Comparison of ENCODE assay signal across 8 cellular contexts in the genomic region with DNA sequence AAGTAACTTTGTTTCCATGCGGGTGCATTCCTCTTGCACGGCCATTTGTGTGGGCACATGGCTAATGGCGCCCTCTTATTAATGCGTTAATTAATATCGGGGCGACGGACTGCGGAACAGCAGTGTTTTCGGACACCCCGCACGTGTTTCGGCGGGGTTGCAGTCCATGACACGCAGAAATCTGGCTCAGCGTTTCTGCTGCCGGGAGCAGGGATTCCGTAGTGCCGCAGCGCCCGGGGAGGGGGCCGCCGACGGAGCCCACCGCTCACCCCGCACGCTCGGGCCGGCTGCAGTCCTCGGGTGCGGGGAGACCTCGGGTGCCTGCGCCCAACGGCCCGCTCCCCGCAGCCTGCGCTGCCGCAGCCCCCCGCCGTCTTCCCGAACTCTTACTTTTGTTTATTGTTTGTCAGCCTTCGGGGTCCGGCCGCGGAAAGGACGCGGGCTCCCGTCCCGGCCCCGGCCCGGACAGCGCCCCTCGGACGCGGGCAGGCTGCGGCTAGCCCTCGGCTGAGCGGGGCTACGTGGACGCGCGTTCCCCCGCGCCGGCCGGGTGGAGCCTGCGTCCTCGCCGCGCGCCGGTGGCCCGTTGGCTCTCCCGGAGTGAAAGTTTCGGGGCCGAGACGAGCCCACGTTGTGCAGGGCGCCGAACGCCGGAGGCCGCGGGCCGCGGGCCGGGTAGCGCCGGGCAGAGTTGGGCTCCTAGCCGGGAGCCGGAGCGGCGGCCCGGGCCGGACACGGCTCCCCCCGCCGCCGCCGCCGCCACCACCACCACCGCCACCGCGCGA. TPM values are rescaled to one million over a fixed set of nuclear protein-coding genes. Genes with fewer than 3 reads are reported as not detected.
DNase-seq lines count a peak whose midpoint lies in the region; ATAC-seq, FAIRE-seq and TF ChIP-seq lines count a peak whose summit lies in the region.

No MANE protein-coding gene starts in this region.

- no peak for TF ChIP-seq RAD21 in GM12878 (IDR thresholded peaks at IDR 0.05; ENCODE audit: insufficient read depth, low read depth, low read length)

- POLR2A ChIA-PET in GM12878 (lab: Charles Lee): no interaction called here

- H2AFZ ChIP-seq in GM12878 (ENCODE audit: control insufficient read depth, low read depth, low read length): no peak overlapping the region

- CTCF ChIA-PET in GM12878 (lab: Yijun Ruan, JAX): no interaction called here

- DNase-seq in ELR (ENCODE audit: low read depth) (peak; percentile 38), Peyer's patch (peak in 2 of 3 donors; percentile 51 to 65), GM12878 (ENCODE audit: low read depth, low spot score) (no peak), sciatic nerve (ENCODE audit: low spot score) (peak; percentile 67), SKM-1 treated with dmso at 0.1 percent for 144 hours (lab: John Stamatoyannopoulos, UW; ENCODE audit: unreplicated experiment) (no peak), OCI-M2 (lab: John Stamatoyannopoulos, UW; ENCODE audit: unreplicated experiment) (no peak)

- H4K20me1 ChIP-seq in GM12878 (ENCODE audit: control insufficient read depth, insufficient read depth): no peaks in the 10 kb centered on the region

- RAD21 ChIA-PET in GM12878 (lab: Charles Lee; ENCODE audit: unreplicated experiment): no interaction called here

- no peak for TF ChIP-seq EP300 in GM12878 (IDR thresholded peaks at IDR 0.05; ENCODE audit: borderline replicate concordance in 1 of 2, control insufficient read depth in 1 of 2, low read depth in 2 of 2, low read length in 2 of 2)

- intact Hi-C loops in GM12878 (cut with micrococcal nuclease; ENCODE audit: unreplicated experiment) (no loop called here), sciatic nerve (cut with DNase I) (no loop called here)

- FAIRE-seq in GM12878 (lab: Jason Lieb, UNC): no peak

- TF ChIP-seq CTCF in Peyer's patch (IDR thresholded peaks at IDR 0.05): no peak
- no peak for TF ChIP-seq CTCF in GM12878 (IDR thresholded peaks at IDR 0.05 in 2 of 3, conservative IDR thresholded peaks at IDR 0.05 in 1 of 3; ENCODE audit: control insufficient read depth in 2 of 3, extremely low read depth in 1 of 3, insufficient read depth in 1 of 3, low read depth in 3 of 3, low read length in 3 of 3)

- H3K9ac ChIP-seq in GM12878 (ENCODE audit: control insufficient read depth, insufficient read depth, low read length) (no peak overlapping the region), iPS-18a (ENCODE audit: low read length) (peak overlapping the region; percentile 46)

- peaks cover 0 to 1% (median 0%) of the 10 kb centered on the region in 3 donors for H3K36me3 ChIP-seq in Peyer's patch
- H3K36me3 ChIP-seq in GM12878 (ENCODE audit: control insufficient read depth in 2 of 2, insufficient read depth in 2 of 2, low read length in 1 of 2): no peaks in the 10 kb centered on the region
- no peaks in the 10 kb centered on the region for H3K36me3 ChIP-seq in iPS-18a (ENCODE audit: control insufficient read depth, low read depth, low read length)

- H3K4me1 ChIP-seq in Peyer's patch (peaks cover 0 to 49% (median 6%) of the 10 kb centered on the region in 4 donors), GM12878 (ENCODE audit: control insufficient read depth, insufficient read depth, low read length) (no peaks in the 10 kb centered on the region), iPS-18a (ENCODE audit: control insufficient read depth, low read depth, low read length) (peaks cover 30% of the 10 kb centered on the region)

- peak overlapping the region; percentile 66 to 96 (median 76) for H3K4me3 ChIP-seq in Peyer's patch
- no peak overlapping the region for H3K4me3 ChIP-seq in GM12878
- H3K4me3 ChIP-seq in iPS-18a (ENCODE audit: low read length): peak overlapping the region; percentile 66

- H3K27ac ChIP-seq in Peyer's patch (peak overlapping the region; percentile 74 to 93 (median 84)), GM12878 (ENCODE audit: control insufficient read depth, insufficient read depth) (no peak overlapping the region), iPS-18a (ENCODE audit: low read length) (no peak overlapping the region)

- 25% methylated on average over 58 of the region's 104 CpGs for WGBS in GM12878 (ENCODE audit: insufficient coverage, insufficient replicate concordance, low lambda C conversion rate, missing lambda C conversion rate)

- H3K27me3 ChIP-seq in Peyer's patch (no peaks in the 10 kb centered on the region), GM12878 (replicated peaks in 1 of 2; ENCODE audit: control insufficient read depth in 2 of 2, insufficient read depth in 2 of 2, low read length in 1 of 2) (peaks cover 2 to 27% of the 10 kb centered on the region in 2 experiments), iPS-18a (ENCODE audit: control insufficient read depth, insufficient read depth, low read length) (peaks cover 79% of the 10 kb centered on the region)

- in situ Hi-C loops in GM12878 (cut with MboI): no loop called here

- TF ChIP-seq POLR2A in Peyer's patch (IDR thresholded peaks at IDR 0.05) (no peak), GM12878 (IDR thresholded peaks at IDR 0.05; ENCODE audit: low read depth, low read length) (no peak)

- no peaks in the 10 kb centered on the region for H3K79me2 ChIP-seq in GM12878 (ENCODE audit: control insufficient read depth, insufficient read depth, low read length)

- SMC1A ChIA-PET in GM12878 (lab: Charles Lee; ENCODE audit: uncharacterized antibody, unreplicated experiment): no interaction called here

- H3K4me2 ChIP-seq in GM12878 (ENCODE audit: control insufficient read depth, insufficient read depth): peak overlapping the region; percentile 30; the same call in 1 of the 2 replicates

- H3K9me3 ChIP-seq in Peyer's patch (no peaks in the 10 kb centered on the region), GM12878 (replicated peaks; ENCODE audit: control insufficient read depth, insufficient read depth, low read length) (no peaks in the 10 kb centered on the region; the same call in 2 of the 3 replicates), iPS-18a (ENCODE audit: control insufficient read depth, low read depth, low read length) (no peaks in the 10 kb centered on the region)

- no TSS peak for BruUV-seq in GM12878 (replicated peaks; lab: Mats Ljungman, UMichigan)

- ATAC-seq in GM12878: no peak
- ATAC-seq in sciatic nerve: no peak
- no peak for ATAC-seq in GM18502 (IDR thresholded peaks at IDR 0.05; ENCODE audit: poor library complexity, unreplicated experiment)

TF ChIP-seq in GM12878, 131 proteins besides CTCF, POLR2A, EP300 and RAD21:
- TF ChIP-seq, protein P1, sequence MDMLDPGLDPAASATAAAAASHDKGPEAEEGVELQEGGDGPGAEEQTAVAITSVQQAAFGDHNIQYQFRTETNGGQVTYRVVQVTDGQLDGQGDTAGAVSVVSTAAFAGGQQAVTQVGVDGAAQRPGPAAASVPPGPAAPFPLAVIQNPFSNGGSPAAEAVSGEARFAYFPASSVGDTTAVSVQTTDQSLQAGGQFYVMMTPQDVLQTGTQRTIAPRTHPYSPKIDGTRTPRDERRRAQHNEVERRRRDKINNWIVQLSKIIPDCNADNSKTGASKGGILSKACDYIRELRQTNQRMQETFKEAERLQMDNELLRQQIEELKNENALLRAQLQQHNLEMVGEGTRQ (IDR thresholded peaks at IDR 0.05; ENCODE audit: borderline replicate concordance, low read depth, low read length): no peak
- TF ChIP-seq TBL1XR1 (IDR thresholded peaks at IDR 0.05; ENCODE audit: low read depth, low read length) (no peak), ZNF274 (IDR thresholded peaks at IDR 0.05; ENCODE audit: insufficient read depth, insufficient read length) (no peak), ZNF622 (IDR thresholded peaks at IDR 0.05) (no peak), RCOR1 (conservative IDR thresholded peaks at IDR 0.05; ENCODE audit: low read depth, low read length) (no peak), ZSCAN29 (IDR thresholded peaks at IDR 0.05) (no peak), EZH2 (IDR thresholded peaks at IDR 0.05; ENCODE audit: borderline replicate concordance, control insufficient read depth, low read depth, low read length) (0 out of 2 replicates have a peak, but pooled peaks have one; percentile 55), SIX5 (IDR thresholded peaks at IDR 0.05; ENCODE audit: low read depth, low read length, severe bottlenecking) (no peak), MYB (IDR thresholded peaks at IDR 0.05; ENCODE audit: borderline replicate concordance, low read depth, low read length) (no peak), SUZ12 (IDR thresholded peaks at IDR 0.05; ENCODE audit: unreplicated experiment) (peak; percentile 90), BHLHE40 (IDR thresholded peaks at IDR 0.05; ENCODE audit: borderline replicate concordance in 1 of 2, low read depth in 2 of 2, low read length in 1 of 2) (no peak), SMARCA5 (IDR thresholded peaks at IDR 0.05) (no peak), RB1 (IDR thresholded peaks at IDR 0.05; ENCODE audit: borderline replicate concordance) (no peak), ZBED1 (IDR thresholded peaks at IDR 0.05; ENCODE audit: borderline replicate concordance) (no peak), GABPA (IDR thresholded peaks at IDR 0.05; ENCODE audit: low read depth) (no peak), CHD4 (IDR thresholded peaks at IDR 0.05) (no peak)
- TF ChIP-seq, protein P2, sequence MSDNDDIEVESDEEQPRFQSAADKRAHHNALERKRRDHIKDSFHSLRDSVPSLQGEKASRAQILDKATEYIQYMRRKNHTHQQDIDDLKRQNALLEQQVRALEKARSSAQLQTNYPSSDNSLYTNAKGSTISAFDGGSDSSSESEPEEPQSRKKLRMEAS (IDR thresholded peaks at IDR 0.05; ENCODE audit: low read depth, low read length): no peak
TF ChIP-seq in GM12878: peak in this region for 2.

RNA-seq across cellular contexts. Expression of gene NFIA, which starts 0.8 kb away (rescaled TPM):
- 100 to 1,000 TPM in 1 of 4 donors, 10 to 100 TPM in 3; 32.0 to 160 (median 32.9) TPM for total RNA-seq in Peyer's patch
- not detected in 2 replicates for total RNA-seq in GM12878 (2013; cell fraction: nucleolus; rRNA removed)
- not detected in 2 replicates for total RNA-seq in GM12878 (2014; rRNA removed)
- not detected in 2 replicates for total RNA-seq in GM12878 (2014; rRNA removed; fragmentation: Illumina TruSeq; extraction: Trizol)
- total RNA-seq in GM12878 (2021): 0.10 and 0.29 TPM in 2 replicates
- not detected for polyA plus RNA-seq in GM12878 (2011; ENCODE audit: low read depth)
- polyA plus RNA-seq in GM12878 (2011; rRNA removed): 0.03 TPM in 1 of 2 replicates, not detected in the other
- polyA plus RNA-seq in GM12878 (2011; cell fraction: cytosol; rRNA removed): not detected in 2 replicates
- not detected in 2 replicates for polyA plus RNA-seq in GM12878 (2011; cell fraction: nucleus; rRNA removed)
- not detected in 2 replicates for polyA plus RNA-seq in GM12878 (2012)
- not detected in 2 replicates for polyA plus RNA-seq in GM12878 (2014; fragmentation: Illumina TruSeq; extraction: Trizol)
- polyA plus RNA-seq in GM12878 (2014; fragmentation: Nextera tagmentation; extraction: Ambion mirVana): not detected
- polyA plus RNA-seq in GM12878 (2014; rRNA removed): not detected in 2 replicates
- under 1 TPM in 1 of 2 experiments, not detected in 1; 0.16 TPM for polyA plus RNA-seq in GM12878 (2016; fragmentation: Nextera tagmentation; extraction: Ambion mirVana)
- polyA minus RNA-seq in GM12878 (2011; rRNA and poly(A)+ RNA removed): 0.07 and 0.10 TPM in 2 replicates
- polyA minus RNA-seq in GM12878 (2011; cell fraction: cytosol; rRNA and poly(A)+ RNA removed): 0.42 and 1.2 TPM in 2 replicates
- polyA minus RNA-seq in GM12878 (2011; cell fraction: nucleus; rRNA and poly(A)+ RNA removed): 0.19 TPM in 1 of 2 replicates, not detected in the other
- total RNA-seq in sciatic nerve: 143 TPM

Comparison
In these comparisons a context has a peak if more than half of its experiments do, and no peak if none do; other contexts are left out.
1. DNase-seq: peak in ELR (single experiment), Peyer's patch (2 of 3) and sciatic nerve (single experiment); none in GM12878 (single experiment), SKM-1 treated with dmso at 0.1 percent for 144 hours (single experiment) and OCI-M2 (single experiment).
2. H3K27ac ChIP-seq: peak in Peyer's patch (4 of 4); none in GM12878 (single experiment) and iPS-18a (single experiment).
3. RNA of gene NFIA, which starts 0.8 kb away (total RNA-seq): 143 TPM in sciatic nerve (single experiment) and 32.0 to 160 TPM in Peyer's patch; 0.10 to 0.29 TPM in GM12878; every median in the first group is over 10 times any median in the second.